In the genomic region with DNA sequence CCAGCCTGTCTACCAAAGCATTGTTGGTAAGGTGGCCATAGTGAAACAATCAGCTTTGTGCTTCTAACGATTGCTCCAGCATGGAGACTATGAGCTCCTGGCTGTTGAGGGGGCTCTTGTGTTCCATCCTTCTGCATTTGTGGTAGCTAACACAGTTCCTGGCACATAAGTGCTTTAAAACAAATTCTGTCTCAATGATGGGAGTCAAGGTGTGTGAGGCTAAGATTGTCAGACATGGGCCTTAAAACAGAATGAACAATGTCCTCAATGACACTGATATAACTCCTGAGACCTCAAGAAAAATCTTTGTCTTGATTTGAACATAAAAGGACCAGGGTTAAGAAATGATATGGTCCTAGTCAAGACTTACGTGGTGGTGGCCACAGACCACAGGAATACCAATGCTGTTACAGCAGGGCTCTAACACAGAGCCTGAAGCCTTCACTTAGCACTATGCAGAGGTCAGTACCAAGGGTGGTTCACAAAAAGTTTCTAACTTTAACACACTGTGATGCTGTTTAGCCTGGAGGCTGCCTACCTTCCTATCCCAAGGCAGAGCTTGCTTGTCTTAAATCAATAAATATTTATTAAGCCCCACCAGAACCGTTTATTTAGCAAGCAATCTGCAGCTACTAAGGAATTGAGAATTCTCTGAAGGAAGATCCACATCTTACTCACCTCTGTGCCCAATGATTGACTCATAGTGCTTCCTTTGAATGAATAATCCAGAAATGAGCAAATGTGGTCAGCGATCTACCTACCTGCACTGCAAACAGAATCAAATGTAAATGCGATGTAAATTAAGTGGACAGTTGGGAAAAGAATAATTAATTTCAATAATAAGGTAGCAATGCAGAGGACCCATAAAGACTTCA, we compare ENCODE assay signal across 22 cellular contexts. TPM values are rescaled to one million over a fixed set of nuclear protein-coding genes. Genes with fewer than 3 reads are reported as not detected.
DNase-seq lines count a peak whose midpoint lies in the region; ATAC-seq and TF ChIP-seq lines count a peak whose summit lies in the region.
"Had no signal": no experiment of that assay in that cellular context is flagged by ENCODE, and none has a peak within 500 bp of the region (broad histone marks: within the 10 kb centered on the region; RNA-seq: fewer than 3 reads in every experiment).

No MANE protein-coding gene starts in this region.

- H3K9me3 ChIP-seq in SK-N-SH: no peaks in the 10 kb centered on the region
- H3K9me3 ChIP-seq in HCT116 (ENCODE audit: control insufficient read depth in 1 of 2, insufficient read depth in 1 of 2, low read depth in 1 of 2, low read length in 2 of 2): no peaks in the 10 kb centered on the region
- no peaks in the 10 kb centered on the region for H3K9me3 ChIP-seq in esophagus muscularis mucosa

- CTCF ChIA-PET in SK-N-SH (lab: Yijun Ruan, JAX): interaction anchor here (2.3 kb wide), 1 partner anchor 102 kb away, joined by 6 read pairs; no protein-coding TSS in a partner anchor
- CTCF ChIA-PET in HCT116 (lab: Charles Lee): no interaction called here

- WGBS in SK-N-SH (ENCODE audit: low lambda C conversion rate): 55% methylated on average over 5 of the region's 5 CpGs
- WGBS in esophagus muscularis mucosa: 93% methylated on average over 5 of the region's 5 CpGs

- no peaks in the 10 kb centered on the region for H3K4me1 Mint-ChIP-seq in activated T-helper 17 cell treated with anti-CD3 and anti-CD28 coated beads, Interleukin-2, amount 50 U/mL, for 72 hours
- H3K4me1 Mint-ChIP-seq: memory B cell, natural killer cell had no signal

- H2AFZ ChIP-seq in SK-N-SH (ENCODE audit: low read depth): no peak overlapping the region
- H2AFZ ChIP-seq in HCT116 (ENCODE audit: low read depth, low read length, poor library complexity, severe bottlenecking): no peak overlapping the region
- H2AFZ ChIP-seq: parathyroid adenoma had no signal

- H3K27ac Mint-ChIP-seq in activated T-helper 17 cell treated with anti-CD3 and anti-CD28 coated beads, Interleukin-2, amount 50 U/mL, for 72 hours: no peak overlapping the region
- H3K27ac Mint-ChIP-seq: memory B cell, natural killer cell had no signal

- H3K79me2 ChIP-seq in SK-N-SH (ENCODE audit: insufficient read depth): peaks cover 98% of the 10 kb centered on the region
- H3K79me2 ChIP-seq in HCT116 (ENCODE audit: insufficient read depth, low read length): no peaks in the 10 kb centered on the region
- H3K79me2 ChIP-seq: parathyroid adenoma had no signal

- H3K27me3 Mint-ChIP-seq in activated T-helper 17 cell treated with anti-CD3 and anti-CD28 coated beads, Interleukin-2, amount 50 U/mL, for 72 hours: peaks cover 34% of the 10 kb centered on the region

- TF ChIP-seq POLR2A in HCT116 (IDR thresholded peaks at IDR 0.05; ENCODE audit: borderline replicate concordance, extremely low read depth, insufficient read depth, insufficient read length): no peak
- TF ChIP-seq POLR2A in esophagus muscularis mucosa (IDR thresholded peaks at IDR 0.05; ENCODE audit: low read depth): no peak

- H3K9me3 Mint-ChIP-seq in activated T-helper 17 cell treated with anti-CD3 and anti-CD28 coated beads, Interleukin-2, amount 50 U/mL, for 72 hours: no peaks in the 10 kb centered on the region
- H3K9me3 Mint-ChIP-seq: memory B cell, natural killer cell had no signal

- POLR2A ChIA-PET in SK-N-SH (lab: Yijun Ruan, JAX): no interaction called here
- POLR2A ChIA-PET in HCT116 (lab: Charles Lee): no interaction called here

- TF ChIP-seq CTCF in SK-N-SH (IDR thresholded peaks at IDR 0.05) (no peak), HCT116 (IDR thresholded peaks at IDR 0.05 in 2 of 3, conservative IDR thresholded peaks at IDR 0.05 in 1 of 3; ENCODE audit: borderline replicate concordance in 1 of 3, insufficient read depth in 1 of 3, low read depth in 2 of 3, low read length in 2 of 3) (no peak), kidney epithelial cell (IDR thresholded peaks at IDR 0.05; ENCODE audit: insufficient read depth, low read length, poor library complexity, severe bottlenecking) (no peak), esophagus muscularis mucosa (IDR thresholded peaks at IDR 0.05) (no peak)

- no peak for DNase-seq in SK-N-SH
- no peak for DNase-seq in HCT116 (ENCODE audit: low read depth, low spot score)
- peak; percentile 38 for DNase-seq in kidney epithelial cell (ENCODE audit: low read depth)
- DNase-seq in NOMO-1 treated with DMSO at 0.1 percent for 48 hours (lab: John Stamatoyannopoulos, UW; ENCODE audit: unreplicated experiment): no peak
- no peak for DNase-seq in esophagus muscularis mucosa (ENCODE audit: extremely low spot score)
- no peak for DNase-seq in DMS153 treated with DMSO at 0.1 percent for 48 hours (lab: John Stamatoyannopoulos, UW; ENCODE audit: unreplicated experiment)
- DNase-seq: activated gamma-delta T cell, aorta, DMS 273 treated with DMSO at 0.1 percent for 48 hours, erythroblast, Karpas-422, natural killer cell, NCI-H2171, NCI-H774, RPMI8226 had no signal

- H3K27ac ChIP-seq in SK-N-SH (ENCODE audit: low read depth in 2 of 2, low read length in 1 of 2) (no peak overlapping the region), HCT116 (ENCODE audit: low read depth, low read length) (no peak overlapping the region), esophagus muscularis mucosa (replicated peaks in 1 of 4) (no peak overlapping the region)
- H3K27ac ChIP-seq: 22Rv1, C4-2B, coronary artery, parathyroid adenoma had no signal

- no TSS peak for BruUV-seq in HCT116 (replicated peaks; lab: Mats Ljungman, UMichigan)

- intact Hi-C loops in HCT116 (cut with micrococcal nuclease) (no loop called here), esophagus muscularis mucosa (cut with DNase I) (no loop called here)

- peaks cover 96% of the 10 kb centered on the region for H4K20me1 ChIP-seq in SK-N-SH (ENCODE audit: insufficient read depth)
- no peaks in the 10 kb centered on the region for H4K20me1 ChIP-seq in HCT116 (ENCODE audit: insufficient read depth)

- H3K4me1 ChIP-seq in SK-N-SH (ENCODE audit: control insufficient read depth in 1 of 2, insufficient read depth in 2 of 2, low read depth in 1 of 2, low read length in 1 of 2) (peaks cover 8 to 19% of the 10 kb centered on the region in 2 experiments; a peak in 3 of 4 replicates), HCT116 (ENCODE audit: control insufficient read depth in 1 of 2, insufficient read depth in 2 of 2, low read length in 2 of 2) (peaks cover 11 to 45% of the 10 kb centered on the region in 2 experiments), esophagus muscularis mucosa (no peaks in the 10 kb centered on the region)
- H3K4me1 ChIP-seq: parathyroid adenoma had no signal

- H3K36me3 ChIP-seq in SK-N-SH (replicated peaks in 1 of 2; ENCODE audit: control insufficient read depth in 1 of 2, insufficient read depth in 2 of 2, low read length in 1 of 2) (peaks cover 21 to 44% of the 10 kb centered on the region in 2 experiments), HCT116 (ENCODE audit: control insufficient read depth in 1 of 2, insufficient read depth in 2 of 2, low read length in 2 of 2) (no peaks in the 10 kb centered on the region), kidney epithelial cell (ENCODE audit: control insufficient read depth, insufficient read depth, low read length) (no peaks in the 10 kb centered on the region), esophagus muscularis mucosa (no peaks in the 10 kb centered on the region)

- TF ChIP-seq EP300 in SK-N-SH (IDR thresholded peaks at IDR 0.05; ENCODE audit: borderline replicate concordance in 1 of 2, low read depth in 1 of 2, low read length in 1 of 2): no peak
- TF ChIP-seq EP300 in esophagus muscularis mucosa (IDR thresholded peaks at IDR 0.05): no peak

- H3K36me3 Mint-ChIP-seq in activated T-helper 17 cell treated with anti-CD3 and anti-CD28 coated beads, Interleukin-2, amount 50 U/mL, for 72 hours (ENCODE audit: low read depth): no peaks in the 10 kb centered on the region
- H3K36me3 Mint-ChIP-seq: memory B cell, natural killer cell had no signal

- H3K4me2 ChIP-seq in SK-N-SH (peak overlapping the region; percentile 14; the same call in 1 of the 2 replicates), HCT116 (ENCODE audit: low read length) (peak overlapping the region; percentile 17; the same call in 1 of the 2 replicates)

- peaks cover 13% of the 10 kb centered on the region for H3F3A ChIP-seq in SK-N-SH (replicated peaks; ENCODE audit: insufficient read depth)

- H3K9me2 ChIP-seq in SK-N-SH (no peaks in the 10 kb centered on the region), HCT116 (ENCODE audit: insufficient read depth) (no peaks in the 10 kb centered on the region)

- ATAC-seq in SK-N-SH treated with all-trans-retinoic acid at 6 μM for 48 hours: no peak
- no peak for ATAC-seq in HCT116
- peak; percentile 67 for ATAC-seq in activated T-helper 17 cell treated with anti-CD3 and anti-CD28 coated beads, Interleukin-2, amount 50 U/mL, for 72 hours (replicated peaks)
- ATAC-seq: natural killer cell had no signal

- TF ChIP-seq RAD21 in SK-N-SH (IDR thresholded peaks at IDR 0.05; ENCODE audit: low read length) (no peak), HCT116 (IDR thresholded peaks at IDR 0.05; ENCODE audit: low read depth) (no peak)

- no peak overlapping the region for H3K4me3 Mint-ChIP-seq in activated T-helper 17 cell treated with anti-CD3 and anti-CD28 coated beads, Interleukin-2, amount 50 U/mL, for 72 hours
- H3K4me3 Mint-ChIP-seq: memory B cell, natural killer cell had no signal

- H3K9ac ChIP-seq in SK-N-SH: no peak overlapping the region
- no peak overlapping the region for H3K9ac ChIP-seq in HCT116 (ENCODE audit: low read length)
- H3K9ac ChIP-seq: parathyroid adenoma had no signal

- H3K4me3 ChIP-seq in SK-N-SH (ENCODE audit: low read depth in 2 of 2, low read length in 1 of 2) (no peak overlapping the region), HCT116 (replicated peaks in 1 of 2; ENCODE audit: low read depth in 1 of 2, low read length in 2 of 2) (no peak overlapping the region), kidney epithelial cell (ENCODE audit: low read depth, low read length) (no peak overlapping the region), esophagus muscularis mucosa (no peak overlapping the region)
- H3K4me3 ChIP-seq: coronary artery had no signal

- RAD21 ChIA-PET in HCT116 (lab: Charles Lee; ENCODE audit: low non-redundant PET in 1 of 2, low total read pairs in 2 of 2, uncharacterized antibody in 2 of 2, unreplicated experiment in 2 of 2): no interaction called here

- H3K27me3 ChIP-seq in SK-N-SH (ENCODE audit: insufficient read depth): no peaks in the 10 kb centered on the region
- H3K27me3 ChIP-seq in HCT116 (ENCODE audit: insufficient read depth, low read length): peaks cover 12% of the 10 kb centered on the region; the same call in 1 of the 2 replicates
- H3K27me3 ChIP-seq in kidney epithelial cell (ENCODE audit: control insufficient read depth, insufficient read depth, low read length): no peaks in the 10 kb centered on the region
- H3K27me3 ChIP-seq in esophagus muscularis mucosa: peaks cover 0 to 8% (median 0%) of the 10 kb centered on the region in 4 donors

RNA-seq across cellular contexts. Expression of gene EVA1A, which starts 35.1 kb away (rescaled TPM):
- 79.0 and 93.0 TPM in 2 replicates for polyA plus RNA-seq in SK-N-SH (2012; rRNA removed)
- 54.3 and 67.8 TPM in 2 replicates for polyA plus RNA-seq in SK-N-SH (2012; cell fraction: cytosol; rRNA removed)
- 76.0 and 133 TPM in 2 replicates for polyA plus RNA-seq in SK-N-SH (2012; cell fraction: nucleus; rRNA removed)
- total RNA-seq in HCT116 (2021; ENCODE audit: unreplicated experiment): 2.8 TPM
- polyA plus RNA-seq in HCT116 (2012): 1.7 and 2.0 TPM in 2 replicates
- not detected for total RNA-seq in activated T-helper 17 cell treated with anti-CD3 and anti-CD28 coated beads, Interleukin-2, amount 50 U/mL, for 72 hours
- total RNA-seq in kidney epithelial cell: 112 and 144 TPM in 2 replicates
- 1 to 10 TPM in 1 of 4 donors, under 1 TPM in 2, not detected in 1; 0.17 to 1.2 (median 0.69) TPM for total RNA-seq in esophagus muscularis mucosa
- total RNA-seq: natural killer cell had no signal

Comparison
In these comparisons a context has a peak if more than half of its experiments do, and no peak if none do; other contexts are left out.
1. RNA of gene EVA1A, which starts 35.1 kb away (total RNA-seq): 112 to 144 TPM in kidney epithelial cell; 2.8 TPM in HCT116 (single experiment), 0.17 to 1.2 TPM in esophagus muscularis mucosa and not detected in activated T-helper 17 cell treated with anti-CD3 and anti-CD28 coated beads, Interleukin-2, amount 50 U/mL, for 72 hours; every median in the first group is over 10 times any median in the second.